Comparison of ENCODE assay signal across 10 cellular contexts in genomic region chr4:41144812-41145211, GRCh38.
DNase-seq lines count a peak whose midpoint lies in the region; ATAC-seq and TF ChIP-seq lines count a peak whose summit lies in the region.
"Had no signal": no experiment of that assay in that cellular context is flagged by ENCODE, and none has a peak within 500 bp of the region (broad histone marks: within the 10 kb centered on the region; RNA-seq: fewer than 3 reads in every experiment).

No MANE protein-coding gene starts in this region.

- no peaks in the 10 kb centered on the region for H3F3A ChIP-seq in GM23338 (replicated peaks; ENCODE audit: low read depth)

- no peak for DNase-seq in GM23338 (ENCODE audit: low spot score)
- peak; percentile 50 for DNase-seq in SW480 (ENCODE audit: low spot score)
- DNase-seq in foreskin keratinocyte, result peak; percentile 77 to 84
- DNase-seq in prostate gland (ENCODE audit: low spot score), result no peak
- no peak for DNase-seq in NCI-H2171 treated with DMSO at 0.1 percent for 48 hours (lab: John Stamatoyannopoulos, UW)
- DNase-seq in activated T-cell treated with anti-CD3 and anti-CD28 coated beads, Interleukin-2, amount 50 U/mL, for 24 hours, result no peak
- DNase-seq in DMS53 (lab: John Stamatoyannopoulos, UW), result no peak
- DNase-seq: activated naive CD4-positive, alpha-beta T cell treated with anti-CD3 and anti-CD28 coated beads, Interleukin-2, amount 10 ng/mL, durations not matched to agents 7 days and 5 days; CD4-positive, alpha-beta T cell had no signal

- H3K36me3 ChIP-seq in GM23338 (ENCODE audit: insufficient read depth) (no peaks in the 10 kb centered on the region), prostate gland (no peaks in the 10 kb centered on the region)

- H2AFZ ChIP-seq in GM23338, result no peak overlapping the region

- H3K4me1 ChIP-seq in GM23338 (ENCODE audit: insufficient read depth) (peaks cover 32% of the 10 kb centered on the region), foreskin keratinocyte (peaks cover 64% of the 10 kb centered on the region), prostate gland (replicated peaks) (peaks cover 4% of the 10 kb centered on the region)

- H3K27ac ChIP-seq in GM23338 (ENCODE audit: low read depth) (peak overlapping the region; percentile 60), foreskin keratinocyte (peak overlapping the region; percentile 79), prostate gland (peak overlapping the region; percentile 22 to 26)

- no peak overlapping the region for H3K4me3 ChIP-seq in GM23338
- H3K4me3 ChIP-seq in prostate gland, result no peak overlapping the region

- H3K4me3 Mint-ChIP-seq in GM23338, result no peak overlapping the region; the same call in 2 of the 3 replicates
- H3K4me3 Mint-ChIP-seq in activated T-cell treated with anti-CD3 and anti-CD28 coated beads, Interleukin-2, amount 50 U/mL, for 24 hours, result no peak overlapping the region
- H3K4me3 Mint-ChIP-seq: activated naive CD4-positive, alpha-beta T cell treated with anti-CD3 and anti-CD28 coated beads, Interleukin-2, amount 10 ng/mL, durations not matched to agents 7 days and 5 days; CD4-positive, alpha-beta T cell had no signal

- TF ChIP-seq POLR2A in prostate gland (IDR thresholded peaks at IDR 0.05), result no peak

- no peaks in the 10 kb centered on the region for H3K27me3 ChIP-seq in GM23338 (ENCODE audit: insufficient read depth)
- H3K27me3 ChIP-seq in foreskin keratinocyte, result no peaks in the 10 kb centered on the region
- H3K27me3 ChIP-seq in prostate gland (replicated peaks; ENCODE audit: insufficient read depth), result no peaks in the 10 kb centered on the region

- H3K36me3 Mint-ChIP-seq in GM23338 (ENCODE audit: low read depth), result peaks cover 12% of the 10 kb centered on the region
- no peaks in the 10 kb centered on the region for H3K36me3 Mint-ChIP-seq in activated T-cell treated with anti-CD3 and anti-CD28 coated beads, Interleukin-2, amount 50 U/mL, for 24 hours (ENCODE audit: low read depth)
- H3K36me3 Mint-ChIP-seq: activated naive CD4-positive, alpha-beta T cell treated with anti-CD3 and anti-CD28 coated beads, Interleukin-2, amount 10 ng/mL, durations not matched to agents 7 days and 5 days had no signal

- H3K4me1 Mint-ChIP-seq in GM23338, result peaks cover 37% of the 10 kb centered on the region
- H3K4me1 Mint-ChIP-seq in activated T-cell treated with anti-CD3 and anti-CD28 coated beads, Interleukin-2, amount 50 U/mL, for 24 hours (ENCODE audit: low read depth), result no peaks in the 10 kb centered on the region
- H3K4me1 Mint-ChIP-seq: activated naive CD4-positive, alpha-beta T cell treated with anti-CD3 and anti-CD28 coated beads, Interleukin-2, amount 10 ng/mL, durations not matched to agents 7 days and 5 days had no signal

- TF ChIP-seq CTCF in GM23338 (conservative IDR thresholded peaks at IDR 0.05; ENCODE audit: low read depth in 2 of 2) (no peak), foreskin keratinocyte (conservative IDR thresholded peaks at IDR 0.05) (peak; percentile 32), prostate gland (IDR thresholded peaks at IDR 0.05) (no peak)

- WGBS in prostate gland, result 57% methylated on average over 5 of the region's 5 CpGs

- no peak overlapping the region for H3K4me2 ChIP-seq in GM23338

- ATAC-seq in GM23338 (no peak; the same call in 2 of the 3 replicates), foreskin keratinocyte (peak; percentile 81), GM21619 (IDR thresholded peaks at IDR 0.05; ENCODE audit: unreplicated experiment) (no peak)

- H4K20me1 ChIP-seq in GM23338 (replicated peaks; ENCODE audit: insufficient read depth), result no peaks in the 10 kb centered on the region

- no peaks in the 10 kb centered on the region for H3K9me3 ChIP-seq in prostate gland

- H3K79me2 ChIP-seq in GM23338 (replicated peaks; ENCODE audit: insufficient read depth), result peaks cover 46% of the 10 kb centered on the region

- intact Hi-C loops in prostate gland (cut with DNase I), result loop anchor here (5.0 kb wide), 1 partner anchor 78 kb away; no protein-coding TSS in a partner anchor

- H3K27ac Mint-ChIP-seq in GM23338, result peak overlapping the region; percentile 94
- H3K27ac Mint-ChIP-seq in activated T-cell treated with anti-CD3 and anti-CD28 coated beads, Interleukin-2, amount 50 U/mL, for 24 hours, result no peak overlapping the region
- H3K27ac Mint-ChIP-seq: activated naive CD4-positive, alpha-beta T cell treated with anti-CD3 and anti-CD28 coated beads, Interleukin-2, amount 10 ng/mL, durations not matched to agents 7 days and 5 days; CD4-positive, alpha-beta T cell had no signal

- H3K27me3 Mint-ChIP-seq in GM23338 (ENCODE audit: insufficient read depth, low read depth, poor library complexity), result no peaks in the 10 kb centered on the region
- H3K27me3 Mint-ChIP-seq in activated T-cell treated with anti-CD3 and anti-CD28 coated beads, Interleukin-2, amount 50 U/mL, for 24 hours, result no peaks in the 10 kb centered on the region

- no peaks in the 10 kb centered on the region for H3K9me3 Mint-ChIP-seq in GM23338
- H3K9me3 Mint-ChIP-seq in activated T-cell treated with anti-CD3 and anti-CD28 coated beads, Interleukin-2, amount 50 U/mL, for 24 hours, result no peaks in the 10 kb centered on the region
- H3K9me3 Mint-ChIP-seq: activated naive CD4-positive, alpha-beta T cell treated with anti-CD3 and anti-CD28 coated beads, Interleukin-2, amount 10 ng/mL, durations not matched to agents 7 days and 5 days; CD4-positive, alpha-beta T cell had no signal

- no peaks in the 10 kb centered on the region for H3K9me2 ChIP-seq in GM23338 (ENCODE audit: insufficient read depth)

TF ChIP-seq in GM23338, 12 proteins besides CTCF, POLR2A, EP300 and RAD21 (continues in another document):
- TF ChIP-seq POLR2AphosphoS5 (IDR thresholded peaks at IDR 0.05; ENCODE audit: low read depth) (no peak), NANOG (IDR thresholded peaks at IDR 0.05; ENCODE audit: borderline replicate concordance) (no peak), EZH2 (IDR thresholded peaks at IDR 0.05; ENCODE audit: low read depth, unreplicated experiment) (no peak), CREB1 (CRISPR knock-in tag; IDR thresholded peaks at IDR 0.05; ENCODE audit: low read depth) (no peak), ETS1 (IDR thresholded peaks at IDR 0.05) (no peak), ZNF331 (CRISPR knock-in tag; IDR thresholded peaks at IDR 0.05; ENCODE audit: low read depth) (no peak), ZNF114 (CRISPR knock-in tag; IDR thresholded peaks at IDR 0.05) (no peak), EZH2phosphoT487 (IDR thresholded peaks at IDR 0.05; ENCODE audit: unreplicated experiment) (no peak), JUNB (IDR thresholded peaks at IDR 0.05; ENCODE audit: unreplicated experiment) (no peak)
- TF ChIP-seq, protein P1, sequence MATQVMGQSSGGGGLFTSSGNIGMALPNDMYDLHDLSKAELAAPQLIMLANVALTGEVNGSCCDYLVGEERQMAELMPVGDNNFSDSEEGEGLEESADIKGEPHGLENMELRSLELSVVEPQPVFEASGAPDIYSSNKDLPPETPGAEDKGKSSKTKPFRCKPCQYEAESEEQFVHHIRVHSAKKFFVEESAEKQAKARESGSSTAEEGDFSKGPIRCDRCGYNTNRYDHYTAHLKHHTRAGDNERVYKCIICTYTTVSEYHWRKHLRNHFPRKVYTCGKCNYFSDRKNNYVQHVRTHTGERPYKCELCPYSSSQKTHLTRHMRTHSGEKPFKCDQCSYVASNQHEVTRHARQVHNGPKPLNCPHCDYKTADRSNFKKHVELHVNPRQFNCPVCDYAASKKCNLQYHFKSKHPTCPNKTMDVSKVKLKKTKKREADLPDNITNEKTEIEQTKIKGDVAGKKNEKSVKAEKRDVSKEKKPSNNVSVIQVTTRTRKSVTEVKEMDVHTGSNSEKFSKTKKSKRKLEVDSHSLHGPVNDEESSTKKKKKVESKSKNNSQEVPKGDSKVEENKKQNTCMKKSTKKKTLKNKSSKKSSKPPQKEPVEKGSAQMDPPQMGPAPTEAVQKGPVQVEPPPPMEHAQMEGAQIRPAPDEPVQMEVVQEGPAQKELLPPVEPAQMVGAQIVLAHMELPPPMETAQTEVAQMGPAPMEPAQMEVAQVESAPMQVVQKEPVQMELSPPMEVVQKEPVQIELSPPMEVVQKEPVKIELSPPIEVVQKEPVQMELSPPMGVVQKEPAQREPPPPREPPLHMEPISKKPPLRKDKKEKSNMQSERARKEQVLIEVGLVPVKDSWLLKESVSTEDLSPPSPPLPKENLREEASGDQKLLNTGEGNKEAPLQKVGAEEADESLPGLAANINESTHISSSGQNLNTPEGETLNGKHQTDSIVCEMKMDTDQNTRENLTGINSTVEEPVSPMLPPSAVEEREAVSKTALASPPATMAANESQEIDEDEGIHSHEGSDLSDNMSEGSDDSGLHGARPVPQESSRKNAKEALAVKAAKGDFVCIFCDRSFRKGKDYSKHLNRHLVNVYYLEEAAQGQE (IDR thresholded peaks at IDR 0.05; ENCODE audit: unreplicated experiment), result no peak

Comparison
In these comparisons a context has a peak if more than half of its experiments do, and no peak if none do; other contexts are left out.
1. DNase-seq: peak in SW480 (single experiment) and foreskin keratinocyte (2 of 2); none in GM23338 (single experiment), prostate gland (single experiment), NCI-H2171 treated with DMSO at 0.1 percent for 48 hours (single experiment), activated T-cell treated with anti-CD3 and anti-CD28 coated beads, Interleukin-2, amount 50 U/mL, for 24 hours (single experiment) and DMS53 (single experiment).
2. H3K27ac ChIP-seq: peak in every context shown above with its lines; median percentile 79 in foreskin keratinocyte; 60 in GM23338; 24 in prostate gland.